ENCODE assay signal across 9 cellular contexts in the genomic region with DNA sequence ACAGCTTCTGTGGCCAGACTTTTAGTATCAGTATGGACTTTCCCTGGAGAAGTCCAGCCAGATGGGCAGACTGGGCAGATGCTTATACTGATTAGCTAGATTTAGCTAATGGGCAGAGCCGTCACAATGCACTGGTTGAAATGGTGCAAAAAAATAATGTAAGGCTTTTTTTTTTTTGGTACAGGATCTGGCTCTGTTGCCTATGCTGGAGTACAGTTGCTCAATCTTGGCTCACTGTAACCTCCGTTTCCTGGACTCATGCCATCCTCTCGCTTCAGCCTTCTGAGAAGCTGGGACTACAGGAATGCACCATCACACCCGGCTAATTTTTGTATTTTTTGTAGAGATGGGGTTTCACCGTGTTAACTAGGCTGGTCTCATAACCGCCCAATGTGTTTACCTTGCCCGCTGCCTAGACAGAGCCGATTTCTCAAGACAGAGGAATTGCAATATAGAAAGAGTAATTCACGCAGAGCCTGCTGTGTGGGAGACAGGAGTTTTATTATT. TPM values are rescaled to one million over a fixed set of nuclear protein-coding genes. Genes with fewer than 3 reads are reported as not detected.
DNase-seq lines count a peak whose midpoint lies in the region; FAIRE-seq and TF ChIP-seq lines count a peak whose summit lies in the region.
"Had no signal": no experiment of that assay in that cellular context is flagged by ENCODE, and none has a peak within 500 bp of the region (broad histone marks: within the 10 kb centered on the region; RNA-seq: fewer than 3 reads in every experiment).

No MANE protein-coding gene starts in this region.

- FAIRE-seq in GM12892 (lab: Jason Lieb, UNC) = no peak

- H3K4me3 Mint-ChIP-seq in type B pancreatic cell = no peak overlapping the region

- no peak for TF ChIP-seq CTCF in AG09309 (IDR thresholded peaks at IDR 0.05; ENCODE audit: control insufficient read depth, insufficient read depth, low read depth, low read length, missing control alignments)
- no peak for TF ChIP-seq CTCF in type B pancreatic cell (conservative IDR thresholded peaks at IDR 0.05)

- TF ChIP-seq POLR2A in GM12892 (IDR thresholded peaks at IDR 0.05; ENCODE audit: low read depth, low read length) = no peak

- H3K36me3 Mint-ChIP-seq in type B pancreatic cell = no peaks in the 10 kb centered on the region

- H3K4me3 ChIP-seq in AG09309 (ENCODE audit: control insufficient read depth, low read depth, low read length) = no peak overlapping the region
- H3K4me3 ChIP-seq: SJCRH30 had no signal

- no peaks in the 10 kb centered on the region for H3K27me3 Mint-ChIP-seq in type B pancreatic cell

- no peak overlapping the region for H3K27ac Mint-ChIP-seq in type B pancreatic cell

- DNase-seq in AG09309 (ENCODE audit: low read depth) (peak; percentile 67), NCI-H1694 (lab: John Stamatoyannopoulos, UW) (peak; percentile 29), dermis blood vessel endothelial cell (peak; percentile 42), myocyte (ENCODE audit: low read depth) (peak; percentile 81), putamen (ENCODE audit: low spot score) (no peak), GM12892 (ENCODE audit: insufficient read length) (no peak), type B pancreatic cell (ENCODE audit: extremely low spot score, unreplicated experiment) (no peak), NCI-H1105 (lab: John Stamatoyannopoulos, UW) (no peak)

- H3K4me1 Mint-ChIP-seq in type B pancreatic cell (ENCODE audit: unreplicated experiment) = peaks cover 21% of the 10 kb centered on the region

- H3K9me3 Mint-ChIP-seq in type B pancreatic cell = no peaks in the 10 kb centered on the region

RNA-seq across cellular contexts. Expression of a gene that starts 16.4 kb away (rescaled TPM):
- total RNA-seq in dermis blood vessel endothelial cell = 12.4 and 34.3 TPM in 2 replicates
- 0.35 and 0.52 TPM in 2 replicates for total RNA-seq in myocyte
- 0.44 TPM for polyA plus RNA-seq in myocyte (2012)
- polyA plus RNA-seq in GM12892 (2012; ENCODE audit: missing spikeins) = 29.9 TPM
- 28.0 and 67.7 TPM in 2 replicates for total RNA-seq in type B pancreatic cell (ENCODE audit: low replicate concordance)

RNA-seq across cellular contexts. Expression of a gene that starts 35.6 kb away (rescaled TPM):
- total RNA-seq in dermis blood vessel endothelial cell = 14.4 and 16.5 TPM in 2 replicates
- total RNA-seq in myocyte = 54.4 and 55.5 TPM in 2 replicates
- 64.9 TPM for polyA plus RNA-seq in myocyte (2012)
- 17.4 TPM for polyA plus RNA-seq in GM12892 (2012; ENCODE audit: missing spikeins)
- 23.8 and 49.6 TPM in 2 replicates for total RNA-seq in type B pancreatic cell (ENCODE audit: low replicate concordance)

RNA-seq across cellular contexts. Expression of a gene that starts 42.7 kb away (rescaled TPM):
- total RNA-seq in dermis blood vessel endothelial cell (61.3 and 61.7 TPM in 2 replicates), myocyte (163 and 189 TPM in 2 replicates), type B pancreatic cell (ENCODE audit: low replicate concordance) (212 and 278 TPM in 2 replicates)
- polyA plus RNA-seq in myocyte (2012) = 406 TPM
- polyA plus RNA-seq in GM12892 (2012; ENCODE audit: missing spikeins) = 154 TPM

RNA-seq across cellular contexts. Expression of a gene that starts 44.7 kb away (rescaled TPM):
- total RNA-seq in dermis blood vessel endothelial cell (2.4 and 2.5 TPM in 2 replicates), myocyte (2.7 and 2.8 TPM in 2 replicates), type B pancreatic cell (ENCODE audit: low replicate concordance) (18.4 and 74.1 TPM in 2 replicates)
- 16.6 TPM for polyA plus RNA-seq in myocyte (2012)
- 4.8 TPM for polyA plus RNA-seq in GM12892 (2012; ENCODE audit: missing spikeins)

RNA-seq across cellular contexts. Expression of a gene that starts 52.4 kb away (rescaled TPM):
- total RNA-seq in dermis blood vessel endothelial cell (52.1 and 57.9 TPM in 2 replicates), myocyte (37.6 and 39.6 TPM in 2 replicates), type B pancreatic cell (ENCODE audit: low replicate concordance) (43.6 and 47.0 TPM in 2 replicates)
- 38.4 TPM for polyA plus RNA-seq in myocyte (2012)
- 40.0 TPM for polyA plus RNA-seq in GM12892 (2012; ENCODE audit: missing spikeins)

Comparison
In these comparisons a context has a peak if more than half of its experiments do, and no peak if none do; other contexts are left out.
1. DNase-seq: peak in AG09309 (single experiment), NCI-H1694 (single experiment), dermis blood vessel endothelial cell (single experiment) and myocyte (single experiment); none in putamen (single experiment), GM12892 (single experiment), type B pancreatic cell (single experiment) and NCI-H1105 (single experiment).